Comparison of ENCODE assay signal across 8 cellular contexts in the genomic region with DNA sequence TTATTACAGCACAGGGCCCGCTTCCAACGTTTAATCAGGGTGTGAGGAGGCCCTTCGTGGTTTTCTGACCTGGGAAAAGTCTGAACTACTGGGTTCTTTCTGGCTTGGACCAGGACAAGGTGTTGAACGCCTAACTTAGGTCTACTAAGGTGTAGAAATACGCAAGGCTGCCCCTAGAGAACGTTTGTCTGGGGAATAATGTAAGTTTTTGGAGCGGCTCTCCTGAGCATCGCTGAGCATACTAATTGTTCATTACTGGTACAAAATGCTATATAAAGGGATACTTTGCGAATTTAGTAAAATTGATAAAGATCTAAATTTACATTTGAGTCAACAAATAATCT. TPM values are rescaled to one million over a fixed set of nuclear protein-coding genes. Genes with fewer than 3 reads are reported as not detected.
DNase-seq lines count a peak whose midpoint lies in the region; ATAC-seq, FAIRE-seq and TF ChIP-seq lines count a peak whose summit lies in the region.

No MANE protein-coding gene starts in this region.

- CTCF ChIA-PET in Panc1 (lab: Charles Lee): no interaction called here

- H3K4me3 Mint-ChIP-seq in T-helper 2 cell treated with Interferon-gamma antibody and Interleukin-4, amounts not matched to agents 5 μg/mL and 100 μg/mL, for 36 hours: peak overlapping the region; percentile 97
- H3K4me3 Mint-ChIP-seq in stimulated activated naive B cell treated with anti-CD40 and anti-IgM and Interleukin-4, amounts not matched to agents 10 μg/mL and 1 μg/mL and 100 μg/mL, for 72 hours: peak overlapping the region; percentile 91 to 93

- peak overlapping the region; percentile 96 for H3K27ac Mint-ChIP-seq in T-helper 2 cell treated with Interferon-gamma antibody and Interleukin-4, amounts not matched to agents 5 μg/mL and 100 μg/mL, for 36 hours
- H3K27ac Mint-ChIP-seq in stimulated activated naive B cell treated with anti-CD40 and anti-IgM and Interleukin-4, amounts not matched to agents 10 μg/mL and 1 μg/mL and 100 μg/mL, for 72 hours: peak overlapping the region; percentile 96

- peaks cover 16% of the 10 kb centered on the region for H3K36me3 ChIP-seq in Panc1 (ENCODE audit: control insufficient read depth, insufficient read depth, low read length)

- H3K4me3 ChIP-seq in Panc1 (ENCODE audit: low read depth in 2 of 2, low read length in 2 of 2): peak overlapping the region; percentile 86 to 97
- peak overlapping the region; percentile 77 for H3K4me3 ChIP-seq in fibroblast of villous mesenchyme (ENCODE audit: low read depth, low read length)

- ATAC-seq in Panc1: no peak
- ATAC-seq in stimulated activated naive B cell treated with anti-CD40 and anti-IgM and Interleukin-4, amounts not matched to agents 10 μg/mL and 1 μg/mL and 100 μg/mL, for 72 hours (replicated peaks): peak in 1 of 2 donors; percentile 2
- ATAC-seq in HG02588 (IDR thresholded peaks at IDR 0.05; ENCODE audit: unreplicated experiment): no peak

- intact Hi-C loops in Panc1 (cut with micrococcal nuclease; ENCODE audit: unreplicated experiment): no loop called here

- no peaks in the 10 kb centered on the region for H3K9me3 Mint-ChIP-seq in T-helper 2 cell treated with Interferon-gamma antibody and Interleukin-4, amounts not matched to agents 5 μg/mL and 100 μg/mL, for 36 hours
- H3K9me3 Mint-ChIP-seq in stimulated activated naive B cell treated with anti-CD40 and anti-IgM and Interleukin-4, amounts not matched to agents 10 μg/mL and 1 μg/mL and 100 μg/mL, for 72 hours: no peaks in the 10 kb centered on the region

- H3K36me3 Mint-ChIP-seq in T-helper 2 cell treated with Interferon-gamma antibody and Interleukin-4, amounts not matched to agents 5 μg/mL and 100 μg/mL, for 36 hours (ENCODE audit: low read depth): peaks cover 35% of the 10 kb centered on the region
- H3K36me3 Mint-ChIP-seq in stimulated activated naive B cell treated with anti-CD40 and anti-IgM and Interleukin-4, amounts not matched to agents 10 μg/mL and 1 μg/mL and 100 μg/mL, for 72 hours: peaks cover 28 to 29% of the 10 kb centered on the region in 2 donors

- no TSS peak for BruUV-seq in Panc1 (replicated peaks; lab: Mats Ljungman, UMichigan)

- H3K9me3 ChIP-seq in Panc1 (ENCODE audit: control insufficient read depth, insufficient read depth, low read depth, low read length): no peaks in the 10 kb centered on the region

- peaks cover 3% of the 10 kb centered on the region for H3K27me3 Mint-ChIP-seq in T-helper 2 cell treated with Interferon-gamma antibody and Interleukin-4, amounts not matched to agents 5 μg/mL and 100 μg/mL, for 36 hours (ENCODE audit: low read depth)
- H3K27me3 Mint-ChIP-seq in stimulated activated naive B cell treated with anti-CD40 and anti-IgM and Interleukin-4, amounts not matched to agents 10 μg/mL and 1 μg/mL and 100 μg/mL, for 72 hours: no peaks in the 10 kb centered on the region

- DNase-seq in T-helper 2 cell treated with Interferon-gamma antibody and Interleukin-4, amounts not matched to agents 5 μg/mL and 100 μg/mL, for 36 hours (ENCODE audit: low spot score): no peak
- DNase-seq in T-helper 2 cell (no peak), Panc1 (ENCODE audit: low read depth, low spot score) (no peak), fibroblast of villous mesenchyme (ENCODE audit: low read depth) (no peak), HTR-8/SVneo (ENCODE audit: insufficient read length, low spot score) (no peak)
- no peak for DNase-seq in stimulated activated naive B cell treated with anti-CD40 and anti-IgM and Interleukin-4, amounts not matched to agents 10 μg/mL and 1 μg/mL and 100 μg/mL, for 72 hours
- no peak for DNase-seq in stimulated activated CD4-positive, alpha-beta T cell treated with anti-CD3 and anti-CD28 coated beads, Interleukin-12 subunit alpha, Interleukin-12 subunit beta, amount 100 ng/mL, for 4 hours

- POLR2A ChIA-PET in Panc1 (lab: Charles Lee): no interaction called here

- no peak for FAIRE-seq in HTR-8/SVneo (lab: Jason Lieb, UNC)

- in situ Hi-C loops in Panc1 (cut with HindIII; ENCODE audit: low pct_unique_long_range_greater_than_20kb, low sequenced_read_pairs): no loop called here

- H3K27me3 ChIP-seq in Panc1 (ENCODE audit: control insufficient read depth, insufficient read depth, low read length): no peaks in the 10 kb centered on the region

- TF ChIP-seq CTCF in Panc1 (IDR thresholded peaks at IDR 0.05) (no peak), fibroblast of villous mesenchyme (IDR thresholded peaks at IDR 0.05; ENCODE audit: insufficient read depth, low read depth, low read length) (no peak)

- H3K4me1 ChIP-seq in Panc1 (ENCODE audit: control insufficient read depth, insufficient read depth, low read length): peaks cover 36% of the 10 kb centered on the region

- H3K27ac ChIP-seq in Panc1 (ENCODE audit: low read length): peak overlapping the region; percentile 98

- peaks cover 28% of the 10 kb centered on the region for H3K4me1 Mint-ChIP-seq in T-helper 2 cell treated with Interferon-gamma antibody and Interleukin-4, amounts not matched to agents 5 μg/mL and 100 μg/mL, for 36 hours (ENCODE audit: low read depth)
- peaks cover 26 to 43% of the 10 kb centered on the region in 2 donors for H3K4me1 Mint-ChIP-seq in stimulated activated naive B cell treated with anti-CD40 and anti-IgM and Interleukin-4, amounts not matched to agents 10 μg/mL and 1 μg/mL and 100 μg/mL, for 72 hours

RNA-seq across cellular contexts. Expression of a gene that starts 32.4 kb away (rescaled TPM):
- total RNA-seq in Panc1 (2021; ENCODE audit: unreplicated experiment) (295 TPM), fibroblast of villous mesenchyme (135 and 149 TPM in 2 replicates)
- polyA plus RNA-seq in Panc1 (2012; ENCODE audit: insufficient read length): 833 TPM
